ENCODE assay signal across 29 cellular contexts in the genomic region with DNA sequence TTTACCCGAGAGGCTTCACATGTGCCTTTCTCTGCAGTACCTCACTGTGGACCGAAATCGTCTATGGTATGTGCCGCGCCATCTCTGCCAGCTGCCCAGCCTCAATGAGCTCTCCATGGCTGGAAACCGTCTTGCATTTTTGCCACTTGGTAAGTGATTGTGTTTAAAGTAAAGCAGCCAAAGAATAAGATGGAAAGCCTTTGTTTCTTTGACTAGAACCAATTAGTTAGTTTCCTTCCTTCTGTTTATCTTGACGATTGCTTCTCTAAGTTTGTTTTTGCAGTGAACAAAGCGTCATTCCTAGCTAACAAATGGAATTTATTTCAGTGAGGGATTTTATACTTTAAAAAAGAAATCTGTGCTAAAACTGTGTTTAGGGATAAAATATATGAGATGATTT.
"Had no signal": no experiment of that assay in that cellular context is flagged by ENCODE, and none has a peak within 500 bp of the region (broad histone marks: within the 10 kb centered on the region; RNA-seq: fewer than 3 reads in every experiment).

No MANE protein-coding gene starts in this region.

- H3K9me3 ChIP-seq: breast epithelium, MG63, Peyer's patch, SJCRH30 had no signal

- ATAC-seq: SK-N-SH treated with all-trans-retinoic acid at 6 μM for 48 hours, WTC11 had no signal

- H3K4me3 Mint-ChIP-seq: activated naive CD4-positive, alpha-beta T cell treated with anti-CD3 and anti-CD28 coated beads, Interleukin-2, amount 10 ng/mL, durations not matched to agents 7 days and 5 days; activated naive CD8-positive, alpha-beta T cell treated with anti-CD3 and anti-CD28 coated beads for 36 hours; T-helper 1 cell treated with Interleukin-12 subunit alpha and Interleukin-12 subunit beta and Interleukin-4 antibody, amounts not matched to agents 30 μg/mL and 1 μg/mL, for 36 hours; WTC11 had no signal

- H3K27ac Mint-ChIP-seq: activated naive CD4-positive, alpha-beta T cell treated with anti-CD3 and anti-CD28 coated beads, Interleukin-2, amount 10 ng/mL, durations not matched to agents 7 days and 5 days; activated naive CD8-positive, alpha-beta T cell treated with anti-CD3 and anti-CD28 coated beads for 36 hours; activated T-helper 2 cell treated with anti-CD3 and anti-CD28 coated beads, Interferon-gamma antibody, Interleukin-2, Interleukin-4, amounts not matched to agents 10 μg/mL and 5 μg/mL and 100 μg/mL, durations not matched to agents 14 hours and 24 hours and 36 hours; T-helper 1 cell treated with Interleukin-12 subunit alpha and Interleukin-12 subunit beta and Interleukin-4 antibody, amounts not matched to agents 30 μg/mL and 1 μg/mL, for 36 hours; WTC11 had no signal

- H3K36me3 ChIP-seq: breast epithelium, MG63, SJCRH30 had no signal

- H3K27ac ChIP-seq: breast epithelium, Peyer's patch, RWPE1, SJCRH30 had no signal

- H3K4me3 ChIP-seq: breast epithelium, MG63, Peyer's patch, SJCRH30 had no signal

- H3K27me3 Mint-ChIP-seq: activated naive CD4-positive, alpha-beta T cell treated with anti-CD3 and anti-CD28 coated beads, Interleukin-2, amount 10 ng/mL, durations not matched to agents 7 days and 5 days; activated naive CD8-positive, alpha-beta T cell treated with anti-CD3 and anti-CD28 coated beads for 36 hours had no signal

- H3K36me3 Mint-ChIP-seq: activated naive CD4-positive, alpha-beta T cell treated with anti-CD3 and anti-CD28 coated beads, Interleukin-2, amount 10 ng/mL, durations not matched to agents 7 days and 5 days; activated naive CD8-positive, alpha-beta T cell treated with anti-CD3 and anti-CD28 coated beads for 36 hours; WTC11 had no signal

- H3K27me3 ChIP-seq: breast epithelium, MG63, Peyer's patch, SJCRH30 had no signal

- H3K4me1 ChIP-seq: breast epithelium, Peyer's patch, SJCRH30 had no signal

- DNase-seq: activated CD4-positive, alpha-beta T cell treated with anti-CD3 and anti-CD28 coated beads for 48 hours; activated CD4-positive, alpha-beta T cell treated with anti-CD3 and anti-CD28 coated beads, Interleukin-2, amount 50 U/mL, for 48 hours; activated CD4-positive, CD25-positive, alpha-beta regulatory T cell treated with anti-CD3 and anti-CD28 coated beads, Interleukin-2, amount 50 U/mL, for 72 hours; activated CD8-positive, alpha-beta memory T cell treated with anti-CD3 and anti-CD28 coated beads for 24 hours; activated gamma-delta T cell treated with Interleukin-2 at 50 U/mL for 16 hours; activated naive CD4-positive, alpha-beta T cell treated with anti-CD3 and anti-CD28 coated beads, Interleukin-2, amount 10 ng/mL, durations not matched to agents 7 days and 5 days; activated naive CD8-positive, alpha-beta T cell treated with anti-CD3 and anti-CD28 coated beads for 36 hours; activated T-cell treated with anti-CD3 and anti-CD28 coated beads, Interleukin-2, amount 50 U/mL, for 48 hours; MG63; MV-4-11; NCI-H1092 treated with DMSO at 0.1 percent for 48 hours; NCI-H1417 treated with DMSO at 0.1 percent for 48 hours; NCI-H1694; NCI-H2029; NCI-H2107; NCI-H345; NCI-H510A; NCI-H69; Peyer's patch; Right ventricle myocardium superior; SJCRH30; SW 1271; T-helper 9 cell had no signal

- H3K9me3 Mint-ChIP-seq: activated naive CD4-positive, alpha-beta T cell treated with anti-CD3 and anti-CD28 coated beads, Interleukin-2, amount 10 ng/mL, durations not matched to agents 7 days and 5 days; activated naive CD8-positive, alpha-beta T cell treated with anti-CD3 and anti-CD28 coated beads for 36 hours; activated T-helper 2 cell treated with anti-CD3 and anti-CD28 coated beads, Interferon-gamma antibody, Interleukin-2, Interleukin-4, amounts not matched to agents 10 μg/mL and 5 μg/mL and 100 μg/mL, durations not matched to agents 14 hours and 24 hours and 36 hours; T-helper 1 cell treated with Interleukin-12 subunit alpha and Interleukin-12 subunit beta and Interleukin-4 antibody, amounts not matched to agents 30 μg/mL and 1 μg/mL, for 36 hours; WTC11 had no signal

- H3K4me1 Mint-ChIP-seq: activated naive CD4-positive, alpha-beta T cell treated with anti-CD3 and anti-CD28 coated beads, Interleukin-2, amount 10 ng/mL, durations not matched to agents 7 days and 5 days; activated naive CD8-positive, alpha-beta T cell treated with anti-CD3 and anti-CD28 coated beads for 36 hours had no signal
